In the genomic region with DNA sequence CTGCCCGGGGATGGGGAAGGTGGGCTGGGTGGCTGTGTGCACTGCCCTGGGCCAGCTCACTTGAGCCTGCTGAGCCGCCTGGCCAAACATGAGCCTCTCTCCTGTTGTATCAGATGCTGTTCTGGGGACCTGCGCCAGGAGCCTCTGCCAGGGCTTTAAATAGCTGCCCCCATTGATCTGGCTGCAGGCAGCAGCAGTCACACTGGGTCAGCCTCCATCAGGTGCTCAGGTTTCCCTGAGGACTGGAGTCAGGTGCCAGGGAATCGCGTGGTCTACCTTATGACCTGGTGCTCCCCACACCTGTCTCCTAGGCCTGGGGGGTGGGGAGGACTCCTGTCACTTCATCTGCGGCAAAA, we compare ENCODE assay signal across 6 cellular contexts. TPM values are rescaled to one million over a fixed set of nuclear protein-coding genes. Genes with fewer than 3 reads are reported as not detected.
A peak's percentile ranks its signal among the peaks of the same experiment; 100 is the strongest.
DNase-seq lines count a peak whose midpoint lies in the region; ATAC-seq and TF ChIP-seq lines count a peak whose summit lies in the region.

No MANE protein-coding gene starts in this region.

- no peaks in the 10 kb centered on the region for H3K9me3 Mint-ChIP-seq in natural killer cell

- TF ChIP-seq CTCF in natural killer cell (IDR thresholded peaks at IDR 0.05) = no peak

- H3K9me3 ChIP-seq in KOPT-K1 (ENCODE audit: insufficient read depth, low read length, poor library complexity, severe bottlenecking) = no peaks in the 10 kb centered on the region

- no peaks in the 10 kb centered on the region for H3K27me3 Mint-ChIP-seq in natural killer cell (ENCODE audit: low read depth in 2 of 2)

- no peaks in the 10 kb centered on the region for H3K36me3 Mint-ChIP-seq in natural killer cell

- no peak for ATAC-seq in natural killer cell
- ATAC-seq in HG03521 (IDR thresholded peaks at IDR 0.05; ENCODE audit: unreplicated experiment) = no peak
- no peak for ATAC-seq in esophagus mucosa

- H3K27ac ChIP-seq in KOPT-K1 (ENCODE audit: low read depth, low read length, poor library complexity, severe bottlenecking) = peak overlapping the region; percentile 77

- peaks cover 43% of the 10 kb centered on the region for H3K36me3 ChIP-seq in KOPT-K1 (ENCODE audit: insufficient read depth, low read length)

- H3K4me1 Mint-ChIP-seq in natural killer cell = peaks cover 51 to 68% of the 10 kb centered on the region in 2 donors

- intact Hi-C loops in natural killer cell (cut with micrococcal nuclease) = loop anchor here (2.0 to 5.0 kb wide), 2 partner anchors 127 to 213 kb away; partner anchors contain the start of gene TMEM39B

- peak overlapping the region; percentile 95 for H3K4me3 Mint-ChIP-seq in natural killer cell

- DNase-seq in astrocyte of the hippocampus (ENCODE audit: low read depth, low spot score) = peak; percentile 29
- DNase-seq in natural killer cell = no peak
- no peak for DNase-seq in OCI-M1 (lab: John Stamatoyannopoulos, UW)

- peak overlapping the region; percentile 93 to 98 for H3K27ac Mint-ChIP-seq in natural killer cell

RNA-seq across cellular contexts. Expression of gene CCDC28B, which starts 0.7 kb away (rescaled TPM):
- total RNA-seq in natural killer cell (10 to 100 TPM; 19.3 to 30.6 (median 19.8) TPM), esophagus mucosa (1.1 TPM)

RNA-seq across cellular contexts. Expression of gene IQCC, which starts 5.8 kb away (rescaled TPM):
- total RNA-seq in natural killer cell (1 to 10 TPM; 1.8 to 3.5 (median 3.3) TPM), esophagus mucosa (1.3 TPM)

RNA-seq across cellular contexts. Expression of gene DCDC2B, which starts 9.2 kb away (rescaled TPM):
- not detected for total RNA-seq in natural killer cell
- not detected for total RNA-seq in esophagus mucosa

RNA-seq across cellular contexts. Expression of gene TXLNA, which starts 20.2 kb away (rescaled TPM):
- total RNA-seq in natural killer cell (10 to 100 TPM; 26.0 to 36.0 (median 33.3) TPM), esophagus mucosa (37.0 TPM)

RNA-seq across cellular contexts. Expression of gene TMEM234, which starts 22.5 kb away (rescaled TPM):
- total RNA-seq in natural killer cell (10 to 100 TPM; 22.2 to 27.1 (median 24.7) TPM), esophagus mucosa (11.0 TPM)
